20 cellular contexts compared by ENCODE assay signal in the genomic region with DNA sequence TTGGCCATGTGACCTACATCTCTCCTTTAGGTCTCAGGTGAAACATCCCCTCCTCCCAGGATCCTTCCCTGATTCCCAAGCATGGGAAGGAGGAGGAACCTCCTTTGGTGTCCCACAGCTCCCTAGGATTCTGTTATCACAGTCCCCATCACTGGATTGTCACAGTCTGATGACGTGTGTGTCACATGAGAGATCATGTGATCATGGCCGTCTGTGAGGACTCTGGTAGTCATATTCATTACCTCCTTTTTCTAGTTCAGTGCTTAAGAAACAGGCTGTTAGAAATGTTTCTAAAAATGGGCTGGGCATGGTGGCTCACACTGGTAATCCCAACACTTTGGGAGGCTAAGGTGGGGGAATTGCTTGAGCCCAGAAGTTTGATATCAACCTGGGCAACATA. TPM values are rescaled to one million over a fixed set of nuclear protein-coding genes. Genes with fewer than 3 reads are reported as not detected.
DNase-seq lines count a peak whose midpoint lies in the region; ATAC-seq and TF ChIP-seq lines count a peak whose summit lies in the region.
"Had no signal": no experiment of that assay in that cellular context is flagged by ENCODE, and none has a peak within 500 bp of the region (broad histone marks: within the 10 kb centered on the region; RNA-seq: fewer than 3 reads in every experiment).

No MANE protein-coding gene starts in this region.

- intact Hi-C loops in MCF 10A (cut with micrococcal nuclease), result no loop called here
- intact Hi-C loops in breast epithelium (cut with DNase I; ENCODE audit: low total_unique reads), result no loop called here

- H3K4me2 ChIP-seq in Loucy (ENCODE audit: low read depth, low read length, poor library complexity, severe bottlenecking), result peak overlapping the region; percentile 90

- H3K27me3 ChIP-seq in breast epithelium, result no peaks in the 10 kb centered on the region
- H3K27me3 ChIP-seq in Loucy (ENCODE audit: insufficient read depth, low read length, poor library complexity, severe bottlenecking), result no peaks in the 10 kb centered on the region
- no peaks in the 10 kb centered on the region for H3K27me3 ChIP-seq in endocrine pancreas (ENCODE audit: control insufficient read depth, insufficient read depth, low read length)
- H3K27me3 ChIP-seq: adrenal gland, sigmoid colon, testis had no signal

- no peak overlapping the region for H3K4me3 ChIP-seq in breast epithelium
- H3K4me3 ChIP-seq in Loucy (ENCODE audit: low read length, poor library complexity, severe bottlenecking), result peak overlapping the region; percentile 72
- no peak overlapping the region for H3K4me3 ChIP-seq in endocrine pancreas (ENCODE audit: control insufficient read depth, insufficient read depth, low read length)
- H3K4me3 ChIP-seq: adrenal gland, lung, sigmoid colon, testis had no signal

- H3K9ac ChIP-seq in Loucy (ENCODE audit: low read depth, low read length, poor library complexity, severe bottlenecking) (peak overlapping the region; percentile 64), endocrine pancreas (ENCODE audit: control insufficient read depth, insufficient read depth, low read length) (peak overlapping the region; percentile 7)
- H3K9ac ChIP-seq: parathyroid adenoma had no signal

- H3K9me2 ChIP-seq in Loucy (replicated peaks; ENCODE audit: low read depth, low read length), result no peaks in the 10 kb centered on the region

- no peaks in the 10 kb centered on the region for H3F3A ChIP-seq in Loucy (ENCODE audit: low read depth)

- H3K36me3 ChIP-seq in breast epithelium (peaks cover 1% of the 10 kb centered on the region), Loucy (ENCODE audit: insufficient read depth, low read length) (peaks cover 34% of the 10 kb centered on the region; the same call in 1 of the 2 replicates), endocrine pancreas (ENCODE audit: control insufficient read depth, insufficient read depth, low read length) (peaks cover under 1% of the 10 kb centered on the region)

- H3K27ac ChIP-seq in breast epithelium, result no peak overlapping the region
- H3K27ac ChIP-seq: adrenal gland, parathyroid adenoma, sigmoid colon, testis had no signal

- DNase-seq in MCF 10A (ENCODE audit: unreplicated experiment), result no peak
- no peak for DNase-seq in breast epithelium (ENCODE audit: low spot score in 2 of 2)
- peak; percentile 6 for DNase-seq in pons (ENCODE audit: low spot score)
- DNase-seq in DMS114 treated with DMSO at 0.1 percent for 48 hours (lab: John Stamatoyannopoulos, UW; ENCODE audit: unreplicated experiment), result no peak
- no peak for DNase-seq in GM03348 (ENCODE audit: low spot score)
- DNase-seq: activated CD4-positive, alpha-beta T cell treated with anti-CD3 and anti-CD28 coated beads for 36 hours; adrenal gland; CD4-positive, alpha-beta memory T cell; islet precursor cell; NCI-H2171; NCI-H524 treated with DMSO at 0.1 percent for 48 hours; sigmoid colon; testis had no signal

- peaks cover 13% of the 10 kb centered on the region for H4K20me1 ChIP-seq in Loucy (ENCODE audit: insufficient read depth, low read length, poor library complexity, severe bottlenecking)

- CTCF ChIA-PET in MCF 10A (lab: Yijun Ruan, JAX), result interaction anchor here (0.6 to 2.2 kb wide), 2 partner anchors 39 to 63 kb away, joined by 3 to 7 read pairs; no protein-coding TSS in a partner anchor

- TF ChIP-seq POLR2A in breast epithelium (IDR thresholded peaks at IDR 0.05), result no peak

- no TSS peak for BruUV-seq in MCF 10A (replicated peaks; lab: Mats Ljungman, UMichigan)

- TF ChIP-seq CTCF in MCF 10A (IDR thresholded peaks at IDR 0.05; ENCODE audit: unreplicated experiment) (no peak), breast epithelium (IDR thresholded peaks at IDR 0.05) (no peak), Loucy (conservative IDR thresholded peaks at IDR 0.05; ENCODE audit: low read length) (no peak)

- peak overlapping the region; percentile 54 for H3K27ac Mint-ChIP-seq in MCF 10A (ENCODE audit: low read depth, unreplicated experiment)
- H3K27ac Mint-ChIP-seq: activated CD4-positive, alpha-beta T cell treated with anti-CD3 and anti-CD28 coated beads for 36 hours; stimulated activated effector memory CD8-positive, alpha-beta T cell treated with anti-CD3 and anti-CD28 coated beads, Interleukin-12 subunit alpha, Interleukin-12 subunit beta, amount 100 ng/mL, for 72 hours had no signal

- H3K79me2 ChIP-seq in Loucy (ENCODE audit: insufficient read depth, low read length), result peaks cover 48% of the 10 kb centered on the region

- POLR2A ChIA-PET in MCF 10A (lab: Yijun Ruan, JAX), result no interaction called here

- peaks cover 18% of the 10 kb centered on the region for H3K4me1 Mint-ChIP-seq in MCF 10A (ENCODE audit: insufficient read depth, unreplicated experiment)

- no peak overlapping the region for H3K4me3 Mint-ChIP-seq in MCF 10A (ENCODE audit: unreplicated experiment)
- H3K4me3 Mint-ChIP-seq: activated CD4-positive, alpha-beta T cell treated with anti-CD3 and anti-CD28 coated beads for 36 hours; stimulated activated effector memory CD8-positive, alpha-beta T cell treated with anti-CD3 and anti-CD28 coated beads, Interleukin-12 subunit alpha, Interleukin-12 subunit beta, amount 100 ng/mL, for 72 hours had no signal

- no peaks in the 10 kb centered on the region for H3K9me3 Mint-ChIP-seq in MCF 10A (ENCODE audit: unreplicated experiment)
- H3K9me3 Mint-ChIP-seq: stimulated activated effector memory CD8-positive, alpha-beta T cell treated with anti-CD3 and anti-CD28 coated beads, Interleukin-12 subunit alpha, Interleukin-12 subunit beta, amount 100 ng/mL, for 72 hours had no signal

- H3K9me3 ChIP-seq in breast epithelium (no peaks in the 10 kb centered on the region), Loucy (ENCODE audit: insufficient read depth, low read depth, low read length) (no peaks in the 10 kb centered on the region), endocrine pancreas (ENCODE audit: control insufficient read depth, low read length) (no peaks in the 10 kb centered on the region)
- H3K9me3 ChIP-seq: adrenal gland, sigmoid colon, testis had no signal

- no peak for ATAC-seq in GM21619 (IDR thresholded peaks at IDR 0.05; ENCODE audit: unreplicated experiment)
- ATAC-seq: activated CD4-positive, alpha-beta T cell treated with anti-CD3 and anti-CD28 coated beads for 36 hours; stimulated activated effector memory CD8-positive, alpha-beta T cell treated with anti-CD3 and anti-CD28 coated beads, Interleukin-12 subunit alpha, Interleukin-12 subunit beta, amount 100 ng/mL, for 72 hours had no signal

- H3K27me3 Mint-ChIP-seq in MCF 10A (ENCODE audit: insufficient read depth, unreplicated experiment), result no peaks in the 10 kb centered on the region
- H3K27me3 Mint-ChIP-seq: activated CD4-positive, alpha-beta T cell treated with anti-CD3 and anti-CD28 coated beads for 36 hours had no signal

- H3K4me1 ChIP-seq in breast epithelium (no peaks in the 10 kb centered on the region), Loucy (ENCODE audit: insufficient read depth, low read length, poor library complexity, severe bottlenecking) (peaks cover 22% of the 10 kb centered on the region), endocrine pancreas (ENCODE audit: control insufficient read depth, insufficient read depth, low read length) (peaks cover 4% of the 10 kb centered on the region)
- H3K4me1 ChIP-seq: parathyroid adenoma had no signal

- H3K36me3 Mint-ChIP-seq in MCF 10A (ENCODE audit: insufficient read depth, unreplicated experiment), result peaks cover 59% of the 10 kb centered on the region

- H2AFZ ChIP-seq in Loucy (ENCODE audit: low read length), result 0 out of 2 replicates have a peak overlapping the region, but pooled peaks have one; percentile 47
- H2AFZ ChIP-seq: parathyroid adenoma had no signal

RNA-seq across cellular contexts. Expression of a gene that starts 3.0 kb away (rescaled TPM):
- total RNA-seq in MCF 10A (2022), result 27.6 and 34.7 TPM in 2 replicates
- total RNA-seq in breast epithelium, result 10 to 100 TPM in 2 of 3 donors, 1 to 10 TPM in 1; 6.2 to 20.6 (median 20.5) TPM

RNA-seq across cellular contexts. Expression of a gene that starts 20.1 kb away (rescaled TPM):
- total RNA-seq in MCF 10A (2022) (2.4 and 2.8 TPM in 2 replicates), breast epithelium (1 to 10 TPM; 2.9 to 8.8 (median 6.6) TPM)
- total RNA-seq: activated CD4-positive, alpha-beta T cell treated with anti-CD3 and anti-CD28 coated beads for 36 hours had no signal

RNA-seq across cellular contexts. Expression of a gene that starts 42.4 kb away (rescaled TPM):
- 1.9 and 4.7 TPM in 2 replicates for total RNA-seq in MCF 10A (2022)
- total RNA-seq in breast epithelium, result 10 to 100 TPM in 2 of 3 donors, 1 to 10 TPM in 1; 7.5 to 20.0 (median 10.8) TPM
- total RNA-seq: dermis blood vessel endothelial cell had no signal
